Comparison of ENCODE assay signal across 18 cellular contexts in the genomic region with DNA sequence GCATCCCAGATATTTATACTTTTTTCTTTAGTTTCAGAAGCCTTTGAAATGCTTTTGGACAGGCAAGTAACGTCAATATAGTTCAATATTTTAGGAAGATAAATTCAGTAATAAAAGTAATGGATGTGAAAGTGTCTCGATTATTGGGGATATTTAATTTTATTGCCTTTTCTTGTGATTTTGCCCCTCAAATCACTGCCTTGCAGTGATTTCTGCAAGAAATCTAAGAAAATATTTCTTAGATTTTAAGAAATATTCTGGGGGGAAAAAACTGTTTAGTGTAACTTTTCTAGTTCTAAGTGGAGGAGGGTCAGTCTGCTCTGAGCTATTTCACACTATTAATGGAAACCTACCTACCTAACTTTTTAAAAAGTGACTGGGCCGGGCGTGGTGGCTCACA. TPM values are rescaled to one million over a fixed set of nuclear protein-coding genes. Genes with fewer than 3 reads are reported as not detected.
A peak's percentile ranks its signal among the peaks of the same experiment; 100 is the strongest.
DNase-seq lines count a peak whose midpoint lies in the region; ATAC-seq lines count a peak whose summit lies in the region.
"Had no signal": no experiment of that assay in that cellular context is flagged by ENCODE, and none has a peak within 500 bp of the region (broad histone marks: within the 10 kb centered on the region; RNA-seq: fewer than 3 reads in every experiment).

No MANE protein-coding gene starts in this region.

- intact Hi-C loops in activated CD4-positive, alpha-beta memory T cell treated with anti-CD3 and anti-CD28 coated beads for 36 hours (cut with micrococcal nuclease) = loop anchor here (10.0 kb wide), 1 partner anchor 199 kb away; a partner anchor contains a TSS

- peaks cover 8% of the 10 kb centered on the region for H3K36me3 Mint-ChIP-seq in activated CD4-positive, alpha-beta memory T cell treated with anti-CD3 and anti-CD28 coated beads for 36 hours
- peaks cover 12% of the 10 kb centered on the region for H3K36me3 Mint-ChIP-seq in activated CD4-positive, alpha-beta memory T cell treated with anti-CD3 and anti-CD28 coated beads, Interleukin-2, amount 10 ng/mL, durations not matched to agents 7 days and 5 days (ENCODE audit: low read depth)
- peaks cover 36% of the 10 kb centered on the region for H3K36me3 Mint-ChIP-seq in activated T-helper 17 cell treated with anti-CD3 and anti-CD28 coated beads, Interleukin-2, amount 50 U/mL, for 72 hours (ENCODE audit: low read depth)
- H3K36me3 Mint-ChIP-seq in effector memory CD8-positive, alpha-beta T cell (ENCODE audit: insufficient read depth) = peaks cover 20% of the 10 kb centered on the region

- peak overlapping the region; percentile 16 for H3K27ac Mint-ChIP-seq in activated CD4-positive, alpha-beta memory T cell treated with anti-CD3 and anti-CD28 coated beads for 36 hours
- no peak overlapping the region for H3K27ac Mint-ChIP-seq in activated CD4-positive, alpha-beta memory T cell treated with anti-CD3 and anti-CD28 coated beads, Interleukin-2, amount 10 ng/mL, durations not matched to agents 7 days and 5 days
- H3K27ac Mint-ChIP-seq in activated T-helper 17 cell treated with anti-CD3 and anti-CD28 coated beads, Interleukin-2, amount 50 U/mL, for 72 hours = peak overlapping the region; percentile 33
- H3K27ac Mint-ChIP-seq in effector memory CD8-positive, alpha-beta T cell = peak overlapping the region; percentile 10 to 56
- H3K27ac Mint-ChIP-seq: HFFc6 had no signal

- H3K4me3 Mint-ChIP-seq in activated CD4-positive, alpha-beta memory T cell treated with anti-CD3 and anti-CD28 coated beads for 36 hours = no peak overlapping the region
- H3K4me3 Mint-ChIP-seq in activated CD4-positive, alpha-beta memory T cell treated with anti-CD3 and anti-CD28 coated beads, Interleukin-2, amount 10 ng/mL, durations not matched to agents 7 days and 5 days = no peak overlapping the region
- H3K4me3 Mint-ChIP-seq in activated T-helper 17 cell treated with anti-CD3 and anti-CD28 coated beads, Interleukin-2, amount 50 U/mL, for 72 hours = no peak overlapping the region
- no peak overlapping the region for H3K4me3 Mint-ChIP-seq in effector memory CD8-positive, alpha-beta T cell
- H3K4me3 Mint-ChIP-seq: CD8-positive, alpha-beta T cell; HFFc6 had no signal

- no peak for ATAC-seq in activated T-helper 17 cell treated with anti-CD3 and anti-CD28 coated beads, Interleukin-2, amount 50 U/mL, for 72 hours (replicated peaks)
- ATAC-seq in effector memory CD8-positive, alpha-beta T cell (replicated peaks) = no peak
- ATAC-seq: A549; CD8-positive, alpha-beta T cell; GM12878; HCT116 had no signal

- CTCF ChIA-PET in activated CD4-positive, alpha-beta memory T cell treated with anti-CD3 and anti-CD28 coated beads for 36 hours (lab: Charles Lee) = no interaction called here
- CTCF ChIA-PET in activated CD4-positive, alpha-beta memory T cell treated with anti-CD3 and anti-CD28 coated beads, Interleukin-2, amount 10 ng/mL, durations not matched to agents 7 days and 5 days (lab: Charles Lee) = no interaction called here

- peaks cover 57% of the 10 kb centered on the region for H3K4me1 Mint-ChIP-seq in activated CD4-positive, alpha-beta memory T cell treated with anti-CD3 and anti-CD28 coated beads for 36 hours (ENCODE audit: low read depth)
- peaks cover 45% of the 10 kb centered on the region for H3K4me1 Mint-ChIP-seq in activated CD4-positive, alpha-beta memory T cell treated with anti-CD3 and anti-CD28 coated beads, Interleukin-2, amount 10 ng/mL, durations not matched to agents 7 days and 5 days
- peaks cover 33% of the 10 kb centered on the region for H3K4me1 Mint-ChIP-seq in activated T-helper 17 cell treated with anti-CD3 and anti-CD28 coated beads, Interleukin-2, amount 50 U/mL, for 72 hours
- peaks cover 30 to 46% of the 10 kb centered on the region in 2 donors for H3K4me1 Mint-ChIP-seq in effector memory CD8-positive, alpha-beta T cell (ENCODE audit: low read depth in 2 of 2)

- H3K27me3 Mint-ChIP-seq in activated CD4-positive, alpha-beta memory T cell treated with anti-CD3 and anti-CD28 coated beads for 36 hours = no peaks in the 10 kb centered on the region
- H3K27me3 Mint-ChIP-seq in activated CD4-positive, alpha-beta memory T cell treated with anti-CD3 and anti-CD28 coated beads, Interleukin-2, amount 10 ng/mL, durations not matched to agents 7 days and 5 days = no peaks in the 10 kb centered on the region
- no peaks in the 10 kb centered on the region for H3K27me3 Mint-ChIP-seq in activated T-helper 17 cell treated with anti-CD3 and anti-CD28 coated beads, Interleukin-2, amount 50 U/mL, for 72 hours
- no peaks in the 10 kb centered on the region for H3K27me3 Mint-ChIP-seq in effector memory CD8-positive, alpha-beta T cell

- no peaks in the 10 kb centered on the region for H3K9me3 Mint-ChIP-seq in activated CD4-positive, alpha-beta memory T cell treated with anti-CD3 and anti-CD28 coated beads for 36 hours
- H3K9me3 Mint-ChIP-seq in activated CD4-positive, alpha-beta memory T cell treated with anti-CD3 and anti-CD28 coated beads, Interleukin-2, amount 10 ng/mL, durations not matched to agents 7 days and 5 days = no peaks in the 10 kb centered on the region
- no peaks in the 10 kb centered on the region for H3K9me3 Mint-ChIP-seq in activated T-helper 17 cell treated with anti-CD3 and anti-CD28 coated beads, Interleukin-2, amount 50 U/mL, for 72 hours
- no peaks in the 10 kb centered on the region for H3K9me3 Mint-ChIP-seq in effector memory CD8-positive, alpha-beta T cell
- H3K9me3 Mint-ChIP-seq: CD8-positive, alpha-beta T cell; HFFc6 had no signal

- DNase-seq in activated CD4-positive, alpha-beta memory T cell treated with anti-CD3 and anti-CD28 coated beads for 36 hours = no peak
- DNase-seq in activated CD4-positive, alpha-beta memory T cell treated with anti-CD3 and anti-CD28 coated beads, Interleukin-2, amount 10 ng/mL, durations not matched to agents 7 days and 5 days = no peak
- DNase-seq in effector memory CD8-positive, alpha-beta T cell = no peak
- no peak for DNase-seq in effector CD8-positive, alpha-beta T cell (lab: John Stamatoyannopoulos, UW)
- DNase-seq in NCI-H2227 treated with DMSO at 0.1 percent for 48 hours (lab: John Stamatoyannopoulos, UW) (no peak), DMS53 (lab: John Stamatoyannopoulos, UW) (no peak)
- DNase-seq: AML-193; Calu3; CD8-positive, alpha-beta T cell; DND-41; EL; GOT3; H7; HFFc6 had no signal

- POLR2A ChIA-PET in activated CD4-positive, alpha-beta memory T cell treated with anti-CD3 and anti-CD28 coated beads for 36 hours (lab: Charles Lee) = no interaction called here
- POLR2A ChIA-PET in activated CD4-positive, alpha-beta memory T cell treated with anti-CD3 and anti-CD28 coated beads, Interleukin-2, amount 10 ng/mL, durations not matched to agents 7 days and 5 days (lab: Charles Lee) = no interaction called here

RNA-seq across cellular contexts. Expression of a gene that starts 33.6 kb away (rescaled TPM):
- 10 to 100 TPM; 29.6 to 31.4 TPM for total RNA-seq in activated CD4-positive, alpha-beta memory T cell treated with anti-CD3 and anti-CD28 coated beads for 36 hours
- 10 to 100 TPM; 28.2 to 30.3 TPM for total RNA-seq in activated CD4-positive, alpha-beta memory T cell treated with anti-CD3 and anti-CD28 coated beads, Interleukin-2, amount 10 ng/mL, durations not matched to agents 7 days and 5 days
- 10 to 100 TPM; 36.4 to 36.6 TPM for total RNA-seq in activated T-helper 17 cell treated with anti-CD3 and anti-CD28 coated beads, Interleukin-2, amount 50 U/mL, for 72 hours
